18 cellular contexts compared by ENCODE assay signal in the genomic region with DNA sequence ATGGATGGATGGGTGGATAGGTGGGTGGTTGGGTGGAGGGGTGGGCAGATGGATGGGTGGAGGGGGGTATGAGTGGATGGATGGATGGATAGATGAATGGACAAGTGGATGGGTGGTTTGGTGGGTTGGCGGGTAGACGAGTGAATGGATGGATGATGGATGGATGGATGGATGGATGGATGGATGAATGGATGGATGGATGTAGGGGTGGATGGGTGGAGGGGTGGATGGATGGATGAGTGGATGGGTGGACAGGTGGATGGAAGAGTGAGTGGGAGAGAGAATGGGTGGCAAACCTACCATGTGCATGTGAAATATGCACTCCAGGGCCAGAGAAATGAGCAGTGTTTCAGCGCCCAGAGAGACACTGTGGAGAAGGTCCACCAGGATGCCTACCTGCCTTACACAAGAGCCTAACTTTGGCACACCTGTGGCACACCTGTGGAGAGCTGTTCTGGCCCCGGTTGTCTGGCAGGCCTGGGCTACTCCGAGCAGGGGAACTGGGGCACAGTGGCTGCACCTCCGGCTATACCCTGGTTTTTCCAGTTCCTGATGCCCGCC. TPM values are rescaled to one million over a fixed set of nuclear protein-coding genes. Genes with fewer than 3 reads are reported as not detected.
A peak's percentile ranks its signal among the peaks of the same experiment; 100 is the strongest.
DNase-seq lines count a peak whose midpoint lies in the region; ATAC-seq, FAIRE-seq and TF ChIP-seq lines count a peak whose summit lies in the region.
"Had no signal": no experiment of that assay in that cellular context is flagged by ENCODE, and none has a peak within 500 bp of the region (broad histone marks: within the 10 kb centered on the region; RNA-seq: fewer than 3 reads in every experiment).

No MANE protein-coding gene starts in this region.

- no peaks in the 10 kb centered on the region for H3K27me3 Mint-ChIP-seq in WTC11 (ENCODE audit: low read depth)

- peaks cover 9% of the 10 kb centered on the region for H3K23me2 ChIP-seq in H1 (ENCODE audit: low read depth, low read length)

- H2AK5ac ChIP-seq in H1 (ENCODE audit: low read depth, low read length) = no peak overlapping the region
- H2AK5ac ChIP-seq in mesenchymal stem cell (ENCODE audit: low read length, severe bottlenecking) = no peak overlapping the region

- H3K36me3 ChIP-seq in PC-3 (ENCODE audit: low read depth, low read length) = peaks cover 65% of the 10 kb centered on the region
- peaks cover 5 to 19% (median 8%) of the 10 kb centered on the region in 4 experiments for H3K36me3 ChIP-seq in H1 (ENCODE audit: control insufficient read depth in 2 of 4, insufficient read depth in 4 of 4, low read length in 3 of 4)
- H3K36me3 ChIP-seq in mesenchymal stem cell (ENCODE audit: control insufficient read depth in 1 of 2, insufficient read depth in 2 of 2, low read depth in 1 of 2, low read length in 2 of 2) = peaks cover 13 to 82% of the 10 kb centered on the region in 2 experiments
- peaks cover 0 to 15% (median 9%) of the 10 kb centered on the region in 4 donors for H3K36me3 ChIP-seq in upper lobe of left lung
- H3K36me3 ChIP-seq: ovary had no signal

- H2BK5ac ChIP-seq in H1 (ENCODE audit: low read depth, low read length) (peak overlapping the region; percentile 86), mesenchymal stem cell (ENCODE audit: low read depth, low read length, poor library complexity, severe bottlenecking) (no peak overlapping the region)

- no peak overlapping the region for H3K4me3 ChIP-seq in PC-3 (ENCODE audit: low read length)
- no peak overlapping the region for H3K4me3 ChIP-seq in H1 (ENCODE audit: extremely low read depth in 1 of 4, insufficient read depth in 2 of 4, low read depth in 3 of 4, low read length in 4 of 4)
- H3K4me3 ChIP-seq in mesenchymal stem cell (ENCODE audit: insufficient read depth in 1 of 2, low read depth in 1 of 2, low read length in 2 of 2) = no peak overlapping the region
- no peak overlapping the region for H3K4me3 ChIP-seq in upper lobe of left lung
- H3K4me3 ChIP-seq: ovary had no signal

- peaks cover 37% of the 10 kb centered on the region for H3F3A ChIP-seq in PC-3 (ENCODE audit: low read length, unreplicated experiment)

- H3K14ac ChIP-seq in H1 (ENCODE audit: insufficient read length) (no peak overlapping the region), mesenchymal stem cell (ENCODE audit: low read length in 2 of 2) (no peak overlapping the region)

- TF ChIP-seq EP300 in H1 (IDR thresholded peaks at IDR 0.05; ENCODE audit: borderline replicate concordance in 1 of 2, low read depth in 2 of 2, low read length in 2 of 2) (no peak), upper lobe of left lung (IDR thresholded peaks at IDR 0.05) (no peak)

- no peak overlapping the region for H3K27ac Mint-ChIP-seq in WTC11
- H3K27ac Mint-ChIP-seq: activated naive CD8-positive, alpha-beta T cell treated with anti-CD3 and anti-CD28 coated beads, Interleukin-2, amount 10 ng/mL, durations not matched to agents 7 days and 5 days had no signal

- H3K9me2 ChIP-seq in PC-3 (replicated peaks; ENCODE audit: low read length) = no peaks in the 10 kb centered on the region

- H3K79me1 ChIP-seq in H1 (ENCODE audit: low read depth, low read length) (peaks cover 27% of the 10 kb centered on the region), mesenchymal stem cell (replicated peaks; ENCODE audit: low read length, poor library complexity, severe bottlenecking) (no peaks in the 10 kb centered on the region)

- CTCF ChIA-PET in PC-3 (lab: Charles Lee) (no interaction called here), H1 (lab: Charles Lee; ENCODE audit: partially characterized antibody) (interaction anchor here (0.7 to 14.5 kb wide), 3 partner anchors 12 to 78 kb away, joined by 3 to 202 read pairs (median 5); no protein-coding TSS in a partner anchor), WTC11 (lab: Charles Lee) (interaction anchor here (2.5 to 14.1 kb wide), 2 partner anchors 62 to 70 kb away, joined by 11 to 204 read pairs; a partner anchor contains a TSS)

- H3K9me3 ChIP-seq in PC-3 (ENCODE audit: low read length) (no peaks in the 10 kb centered on the region), H1 (ENCODE audit: insufficient read depth in 2 of 2, low read depth in 1 of 2, low read length in 1 of 2) (no peaks in the 10 kb centered on the region), mesenchymal stem cell (ENCODE audit: control insufficient read depth, low read length) (no peaks in the 10 kb centered on the region), upper lobe of left lung (no peaks in the 10 kb centered on the region)
- H3K9me3 ChIP-seq: ovary had no signal

- H3K4me1 ChIP-seq in PC-3 (ENCODE audit: insufficient read depth, low read length) = peaks cover 100% of the 10 kb centered on the region
- peaks cover 18 to 52% (median 37%) of the 10 kb centered on the region in 4 experiments for H3K4me1 ChIP-seq in H1 (replicated peaks in 1 of 4; ENCODE audit: control insufficient read depth in 3 of 4, insufficient read depth in 4 of 4, low read length in 3 of 4)
- H3K4me1 ChIP-seq in mesenchymal stem cell (ENCODE audit: control insufficient read depth, insufficient read depth, low read depth, low read length) = peaks cover 82% of the 10 kb centered on the region
- H3K4me1 ChIP-seq in upper lobe of left lung = peaks cover 82 to 95% (median 93%) of the 10 kb centered on the region in 4 donors

- no peak overlapping the region for H4K5ac ChIP-seq in H1 (ENCODE audit: insufficient read length, low read depth, low read length)

- H3K27ac ChIP-seq in PC-3 (ENCODE audit: low read length) (peak overlapping the region; percentile 97), H1 (ENCODE audit: low read depth, low read length) (no peak overlapping the region), mesenchymal stem cell (ENCODE audit: low read length, poor library complexity, severe bottlenecking) (peak overlapping the region; percentile 98), upper lobe of left lung (peak overlapping the region; percentile 82 to 92 (median 86))
- H3K27ac ChIP-seq: C4-2B had no signal

- H3K79me2 ChIP-seq in PC-3 (ENCODE audit: low read length) (peaks cover 100% of the 10 kb centered on the region), H1 (ENCODE audit: control insufficient read depth in 1 of 2, insufficient read depth in 2 of 2, low read length in 2 of 2) (peaks cover 4 to 75% of the 10 kb centered on the region in 2 experiments; a peak in 3 of 4 replicates)

- no peak for FAIRE-seq in H1 (lab: Jason Lieb, UNC)
- FAIRE-seq: islet of Langerhans had no signal

- H4K8ac ChIP-seq in H1 (ENCODE audit: extremely low read depth, insufficient read depth, low read length) = peak overlapping the region; percentile 64; the same call in 1 of the 2 replicates
- no peak overlapping the region for H4K8ac ChIP-seq in mesenchymal stem cell (ENCODE audit: low read length)

- no peak overlapping the region for H3K4me3 Mint-ChIP-seq in WTC11
- H3K4me3 Mint-ChIP-seq: activated naive CD8-positive, alpha-beta T cell treated with anti-CD3 and anti-CD28 coated beads, Interleukin-2, amount 10 ng/mL, durations not matched to agents 7 days and 5 days; stimulated activated naive CD8-positive, alpha-beta T cell treated with anti-CD3 and anti-CD28 coated beads, Interleukin-15, Interleukin-2, amounts not matched to agents 100 ng/mL and 50 ng/mL, for 24 hours had no signal

- POLR2A ChIA-PET in PC-3 (lab: Charles Lee; ENCODE audit: unreplicated experiment) = interaction anchor here (1.2 to 2.5 kb wide), 2 partner anchors 13 to 22 kb away, joined by 8 to 22 read pairs; a partner anchor contains a TSS
- POLR2A ChIA-PET in H1 (lab: Charles Lee; ENCODE audit: partially characterized antibody) = interaction anchor here (1.4 to 5.8 kb wide), 2 partner anchors 13 to 24 kb away, joined by 3 to 52 read pairs; a partner anchor contains a TSS
- POLR2A ChIA-PET in WTC11 (lab: Charles Lee) = no interaction called here

- no peak for TF ChIP-seq RAD21 in H1 (IDR thresholded peaks at IDR 0.05 in 1 of 2, conservative IDR thresholded peaks at IDR 0.05 in 1 of 2; ENCODE audit: low read depth in 2 of 2, low read length in 2 of 2)

- TF ChIP-seq CTCF in PC-3 (conservative IDR thresholded peaks at IDR 0.05; ENCODE audit: low read depth, low read length) = no peak
- no peak for TF ChIP-seq CTCF in H1 (IDR thresholded peaks at IDR 0.05; ENCODE audit: control extremely low read depth in 1 of 3, insufficient read depth in 1 of 3, low read depth in 1 of 3, low read length in 3 of 3)
- TF ChIP-seq CTCF in upper lobe of left lung (IDR thresholded peaks at IDR 0.05) = no peak
- TF ChIP-seq CTCF in WTC11 (IDR thresholded peaks at IDR 0.05) = no peak

- H4K91ac ChIP-seq in H1 (replicated peaks; ENCODE audit: insufficient read length, low read length) (no peak overlapping the region), mesenchymal stem cell (ENCODE audit: low read length) (no peak overlapping the region)

- 0 out of 2 replicates have a peak, but pooled peaks have one; percentile 0 for ATAC-seq in PC-3
- no peak for ATAC-seq in upper lobe of left lung (ENCODE audit: low FRiP score in 2 of 2)
- ATAC-seq in HG03354 (IDR thresholded peaks at IDR 0.05; ENCODE audit: poor library complexity, severe bottlenecking, unreplicated experiment) = no peak
- ATAC-seq in WTC11 = no peak
- no peak for ATAC-seq in HG03135 (IDR thresholded peaks at IDR 0.05; ENCODE audit: unreplicated experiment)

- H2BK15ac ChIP-seq in H1 (ENCODE audit: low read length) (peak overlapping the region; percentile 48; the same call in 1 of the 2 replicates), mesenchymal stem cell (ENCODE audit: low read depth, poor library complexity, severe bottlenecking) (no peak overlapping the region)

- intact Hi-C loops in PC-3 (cut with micrococcal nuclease) = no loop called here

- H4K20me1 ChIP-seq in PC-3 (ENCODE audit: low read length) (peaks cover 10% of the 10 kb centered on the region), H1 (replicated peaks in 1 of 2; ENCODE audit: control insufficient read depth in 1 of 2, insufficient read depth in 2 of 2, low read length in 2 of 2) (peaks cover 16 to 48% of the 10 kb centered on the region in 2 experiments)

- H3K36me3 Mint-ChIP-seq in WTC11 = peaks cover 34% of the 10 kb centered on the region
- H3K36me3 Mint-ChIP-seq: activated naive CD8-positive, alpha-beta T cell treated with anti-CD3 and anti-CD28 coated beads, Interleukin-2, amount 10 ng/mL, durations not matched to agents 7 days and 5 days had no signal

- H2BK12ac ChIP-seq in H1 (ENCODE audit: low read depth, low read length) (peak overlapping the region; percentile 33; the same call in 1 of the 2 replicates), mesenchymal stem cell (ENCODE audit: low read length in 2 of 2) (no peak overlapping the region)

- H3K56ac ChIP-seq in H1 (replicated peaks; ENCODE audit: insufficient read length, low read depth, low read length) = peak overlapping the region; percentile 21

- H2BK20ac ChIP-seq in H1 (ENCODE audit: low read length) = no peak overlapping the region

- no peak for TF ChIP-seq POLR2A in H1 (IDR thresholded peaks at IDR 0.05; ENCODE audit: control extremely low read depth in 1 of 2, low read depth in 2 of 2, low read length in 2 of 2)
- no peak for TF ChIP-seq POLR2A in upper lobe of left lung (IDR thresholded peaks at IDR 0.05)

- peaks cover 65% of the 10 kb centered on the region for H3K4me1 Mint-ChIP-seq in WTC11

- H3K9me3 Mint-ChIP-seq in WTC11 = no peaks in the 10 kb centered on the region
- H3K9me3 Mint-ChIP-seq: activated naive CD8-positive, alpha-beta T cell treated with anti-CD3 and anti-CD28 coated beads, Interleukin-2, amount 10 ng/mL, durations not matched to agents 7 days and 5 days; stimulated activated naive CD8-positive, alpha-beta T cell treated with anti-CD3 and anti-CD28 coated beads, Interleukin-15, Interleukin-2, amounts not matched to agents 100 ng/mL and 50 ng/mL, for 24 hours had no signal

- no peak overlapping the region for H2AFZ ChIP-seq in PC-3 (ENCODE audit: low read length)
- no peak overlapping the region for H2AFZ ChIP-seq in H1 (ENCODE audit: low read length)
- H2AFZ ChIP-seq in mesenchymal stem cell (ENCODE audit: low read depth, low read length) = no peak overlapping the region

- H3K4ac ChIP-seq in H1 (replicated peaks; ENCODE audit: insufficient read length, low read depth, low read length) (no peak overlapping the region), mesenchymal stem cell (ENCODE audit: low read depth in 1 of 2, low read length in 2 of 2) (no peak overlapping the region)

- H3K27me3 ChIP-seq in PC-3 (ENCODE audit: low read length) (no peaks in the 10 kb centered on the region), H1 (replicated peaks in 1 of 4; ENCODE audit: control insufficient read depth in 3 of 4, extremely low read depth in 1 of 4, insufficient read depth in 3 of 4, low read length in 3 of 4) (no peaks in the 10 kb centered on the region), mesenchymal stem cell (ENCODE audit: control insufficient read depth in 1 of 2, insufficient read depth in 1 of 2, low read length in 2 of 2) (no peaks in the 10 kb centered on the region), upper lobe of left lung (no peaks in the 10 kb centered on the region)
- H3K27me3 ChIP-seq: ovary had no signal

- H3K4me2 ChIP-seq in PC-3 (ENCODE audit: low read length) (peak overlapping the region; percentile 96), H1 (ENCODE audit: insufficient read depth in 1 of 2, low read depth in 2 of 2, low read length in 2 of 2) (no peak overlapping the region), mesenchymal stem cell (ENCODE audit: low read length, poor library complexity, severe bottlenecking) (no peak overlapping the region)

- BruUV-seq in PC-3 (replicated peaks; lab: Mats Ljungman, UMichigan) = no TSS peak

- WGBS in H1 (ENCODE audit: extremely low coverage in 1 of 2, insufficient coverage in 1 of 2, insufficient read length in 1 of 2, insufficient replicate concordance in 2 of 2, low coverage in 1 of 2, low lambda C conversion rate in 2 of 2, missing lambda C conversion rate in 1 of 2), 2 experiments = 91 to 100% methylated on average over 2 to 7 of the region's 7 CpGs
- WGBS in mesenchymal stem cell = 98% methylated on average over 7 of the region's 7 CpGs
- WGBS in upper lobe of left lung, 2 donors = 85 to 93% methylated on average over 3 to 7 of the region's 7 CpGs

- H2BK120ac ChIP-seq in H1 (replicated peaks; ENCODE audit: low read depth, low read length) = no peak overlapping the region
- no peak overlapping the region for H2BK120ac ChIP-seq in mesenchymal stem cell (ENCODE audit: low read depth, low read length)

- peak overlapping the region; percentile 77 for H3K9ac ChIP-seq in PC-3 (ENCODE audit: low read length)
- no peak overlapping the region for H3K9ac ChIP-seq in H1 (replicated peaks in 1 of 4; ENCODE audit: extremely low read depth in 1 of 4, low read depth in 3 of 4, low read length in 3 of 4)
- no peak overlapping the region for H3K9ac ChIP-seq in mesenchymal stem cell (ENCODE audit: low read length)

- H3K23ac ChIP-seq in H1 (ENCODE audit: insufficient read length) = no peak overlapping the region
- no peak overlapping the region for H3K23ac ChIP-seq in mesenchymal stem cell (ENCODE audit: low read length in 2 of 2)

- H3K18ac ChIP-seq in H1 (ENCODE audit: extremely low read depth, low read length) = no peak overlapping the region
- no peak overlapping the region for H3K18ac ChIP-seq in mesenchymal stem cell (ENCODE audit: low read depth in 1 of 2, low read length in 2 of 2)

- no peak for DNase-seq in PC-3
- DNase-seq in H1 (ENCODE audit: low read depth in 1 of 2, low spot score in 2 of 2) = no peak
- no peak for DNase-seq in mesenchymal stem cell
- no peak for DNase-seq in upper lobe of left lung
- no peak for DNase-seq in WTC11 (ENCODE audit: low spot score)
- DNase-seq: activated CD4-positive, alpha-beta T cell treated with anti-CD3 and anti-CD28 coated beads, Interleukin-2, amount 50 U/mL, for 48 hours; activated naive CD8-positive, alpha-beta T cell treated with anti-CD3 and anti-CD28 coated beads, Interleukin-2, amount 10 ng/mL, durations not matched to agents 7 days and 5 days; activated T-cell treated with anti-CD3 and anti-CD28 coated beads, Interleukin-2, amount 50 U/mL, for 48 hours; cerebellar nuclear complex; DMS79 treated with DMSO at 0.1 percent for 48 hours; NCI-H446; ovary; stimulated activated CD4-positive, alpha-beta T cell treated with anti-CD3 and anti-CD28 coated beads, Interleukin-12 subunit alpha, Interleukin-12 subunit beta, amount 100 ng/mL, for 4 hours had no signal

RNA-seq across cellular contexts. Expression of a gene that starts 12.8 kb away (rescaled TPM):
- total RNA-seq in PC-3 (2014; rRNA removed) (459 and 567 TPM in 2 replicates), upper lobe of left lung (10 to 100 TPM; 21.0 to 66.3 (median 38.7) TPM), WTC11 (2021) (31.4 to 44.4 TPM (median 31.7 TPM) in 3 replicates)
- total RNA-seq in H1 (2021; fragmentation: NEBNext Ultra II Directional; extraction: Animal tissue kit (Norgen Biotek cat#: 25700)) = 28.4 and 33.6 TPM in 2 replicates
- polyA plus RNA-seq in H1 (2011; rRNA removed) = 26.8 and 42.2 TPM in 2 replicates
- polyA plus RNA-seq in H1 (2011; cell fraction: cytosol; rRNA removed) = 24.2 TPM
- 69.5 TPM for polyA plus RNA-seq in H1 (2011; cell fraction: nucleus; rRNA removed)
- 23.3 to 29.4 TPM (median 24.9 TPM) in 4 replicates for polyA plus RNA-seq in H1 (2012, experiment 1 of 2)
- polyA plus RNA-seq in H1 (2012, experiment 2 of 2) = 28.9 TPM
- polyA plus RNA-seq in H1 (2013, experiment 1 of 2) = 33.8 TPM
- 33.1 TPM for polyA plus RNA-seq in H1 (2013, experiment 2 of 2)
- 44.2 and 53.8 TPM in 2 replicates for polyA minus RNA-seq in H1 (2011; rRNA and poly(A)+ RNA removed)
- 30.1 TPM for polyA minus RNA-seq in H1 (2011; cell fraction: cytosol; rRNA and poly(A)+ RNA removed)
- 34.1 TPM for polyA minus RNA-seq in H1 (2011; cell fraction: nucleus; rRNA and poly(A)+ RNA removed)
- 31.9 TPM for polyA plus RNA-seq in mesenchymal stem cell (2013, experiment 1 of 2)
- 31.0 TPM for polyA plus RNA-seq in mesenchymal stem cell (2013, experiment 2 of 2)
- total RNA-seq: activated naive CD8-positive, alpha-beta T cell treated with anti-CD3 and anti-CD28 coated beads, Interleukin-2, amount 10 ng/mL, durations not matched to agents 7 days and 5 days had no signal
